8 cellular contexts compared by ENCODE assay signal in genomic region chr2:241804326-241805276, GRCh38. TPM values are rescaled to one million over a fixed set of nuclear protein-coding genes. Genes with fewer than 3 reads are reported as not detected.
DNase-seq lines count a peak whose midpoint lies in the region; ATAC-seq and TF ChIP-seq lines count a peak whose summit lies in the region.

No MANE protein-coding gene starts in this region.

- no peak for TF ChIP-seq POLR2A in right lobe of liver (IDR thresholded peaks at IDR 0.05)
- no peak for TF ChIP-seq POLR2A in vagina (IDR thresholded peaks at IDR 0.05)

- H3K9me3 ChIP-seq in ascending aorta (no peaks in the 10 kb centered on the region), right lobe of liver (no peaks in the 10 kb centered on the region), vagina (no peaks in the 10 kb centered on the region)

- TF ChIP-seq CTCF in ascending aorta (IDR thresholded peaks at IDR 0.05) (no peak), right lobe of liver (IDR thresholded peaks at IDR 0.05) (no peak), vagina (IDR thresholded peaks at IDR 0.05) (no peak)

- peak; percentile 29 for DNase-seq in NCI-H2227 (lab: John Stamatoyannopoulos, UW; ENCODE audit: unreplicated experiment)
- no peak for DNase-seq in NCI-H2227 treated with DMSO at 0.1 percent for 48 hours (lab: John Stamatoyannopoulos, UW)
- DNase-seq in NCI-H226, result peak; percentile 33
- peak in 1 of 2 donors; percentile 66 for DNase-seq in ascending aorta (ENCODE audit: low spot score in 2 of 2)
- peak; percentile 20 to 53 (median 42) for DNase-seq in right lobe of liver
- peak; percentile 37 to 81 for DNase-seq in vagina (ENCODE audit: extremely low spot score in 2 of 2)
- no peak for DNase-seq in RKO (ENCODE audit: low spot score)

- peak overlapping the region; percentile 47 to 66 for H3K4me3 ChIP-seq in ascending aorta
- H3K4me3 ChIP-seq in right lobe of liver, result no peak overlapping the region
- peak overlapping the region; percentile 33 to 65 for H3K4me3 ChIP-seq in vagina

- intact Hi-C loops in ascending aorta (cut with DNase I) (no loop called here), right lobe of liver (cut with DNase I) (no loop called here), vagina (cut with DNase I) (no loop called here)

- WGBS in right lobe of liver (ENCODE audit: insufficient coverage, low coverage, low lambda C conversion rate, missing lambda C conversion rate), result 38% methylated on average over 8 of the region's 37 CpGs

- no peak for ATAC-seq in right lobe of liver
- no peak for ATAC-seq in HG03108 (IDR thresholded peaks at IDR 0.05; ENCODE audit: unreplicated experiment)

- H3K4me1 ChIP-seq in ascending aorta (peaks cover 4 to 11% of the 10 kb centered on the region in 2 donors), right lobe of liver (peaks cover 0 to 16% (median 0%) of the 10 kb centered on the region in 4 donors), vagina (peaks cover 17% of the 10 kb centered on the region)

- H3K36me3 ChIP-seq in ascending aorta (no peaks in the 10 kb centered on the region), right lobe of liver (no peaks in the 10 kb centered on the region), vagina (no peaks in the 10 kb centered on the region)

- no peak overlapping the region for H3K27ac ChIP-seq in ascending aorta
- H3K27ac ChIP-seq in right lobe of liver, result no peak overlapping the region
- H3K27ac ChIP-seq in vagina, result no peak overlapping the region

- H3K27me3 ChIP-seq in ascending aorta, result no peaks in the 10 kb centered on the region
- no peaks in the 10 kb centered on the region for H3K27me3 ChIP-seq in right lobe of liver
- no peaks in the 10 kb centered on the region for H3K27me3 ChIP-seq in vagina

RNA-seq across cellular contexts. Expression of gene NEU4, which starts 4.4 kb away (rescaled TPM):
- total RNA-seq in ascending aorta, result not detected
- 10 to 100 TPM; 16.8 to 87.1 (median 76.2) TPM for total RNA-seq in right lobe of liver
- total RNA-seq in vagina, result not detected

RNA-seq across cellular contexts. Expression of gene GAL3ST2, which starts 28.0 kb away (rescaled TPM):
- total RNA-seq in ascending aorta (not detected), right lobe of liver (under 1 TPM in 3 of 6 experiments, not detected in 3; 0.53 to 0.83 (median 0.70) TPM), vagina (0.98 TPM)

RNA-seq across cellular contexts. Expression of gene PDCD1, which starts 54.1 kb away (rescaled TPM):
- not detected for total RNA-seq in ascending aorta
- under 1 TPM in 3 of 6 experiments, not detected in 3; 0.19 to 0.61 (median 0.20) TPM for total RNA-seq in right lobe of liver
- total RNA-seq in vagina, result 3.9 TPM

Comparison
In these comparisons a context has a peak if more than half of its experiments do, and no peak if none do; other contexts are left out.
1. DNase-seq: peak in NCI-H2227 (single experiment), NCI-H226 (single experiment), right lobe of liver (3 of 3) and vagina (2 of 2); none in NCI-H2227 treated with DMSO at 0.1 percent for 48 hours (single experiment) and RKO (single experiment).
2. H3K4me3 ChIP-seq: peak in ascending aorta (2 of 2) and vagina (2 of 2); none in right lobe of liver (0 of 3).
3. RNA of gene NEU4, which starts 4.4 kb away (total RNA-seq): 16.8 to 87.1 TPM in right lobe of liver; not detected in vagina (single experiment) and not detected in ascending aorta (single experiment); every median in the first group is over 10 times any median in the second.